Comparison of ENCODE assay signal across 25 cellular contexts in genomic region chr13:88294368-88294767, GRCh38.
"Had no signal": no experiment of that assay in that cellular context is flagged by ENCODE, and none has a peak within 500 bp of the region (broad histone marks: within the 10 kb centered on the region; RNA-seq: fewer than 3 reads in every experiment).

No MANE protein-coding gene starts in this region.

- H3K27me3 ChIP-seq: left lung, pancreas, suprapubic skin, tibial artery, upper lobe of right lung had no signal

- DNase-seq: hypothalamus; immature natural killer cell; kidney; left colon; left lung; lower lobe of right lung; mammary epithelial cell; mesenchymal stem cell; naive B cell; natural killer cell; nucleus accumbens; pancreas; posterior cingulate gyrus; retina; right cardiac atrium; stimulated activated CD4-positive, alpha-beta T cell treated with anti-CD3 and anti-CD28 coated beads, Interleukin-12 subunit alpha, Interleukin-12 subunit beta, amount 100 ng/mL, for 4 hours; stimulated activated CD4-positive, alpha-beta T cell treated with anti-CD3 and anti-CD28 coated beads, Interleukin-4, amount 100 ng/mL, for 24 hours; stimulated activated naive CD4-positive, alpha-beta T cell; tibial artery; trophoblast cell; upper lobe of right lung had no signal

- H3K4me3 ChIP-seq: left lung, lower lobe of right lung, pancreas, prostate gland, skin epidermis, suprapubic skin, thoracic aorta, tibial artery, upper lobe of right lung had no signal

- H3K4me1 ChIP-seq: left lung, lower lobe of right lung, pancreas, prostate gland, suprapubic skin, tibial artery, upper lobe of right lung had no signal

- H3K9me3 ChIP-seq: lower lobe of right lung, pancreas, prostate gland, suprapubic skin, thoracic aorta, tibial artery, upper lobe of right lung had no signal

- H3K36me3 ChIP-seq: left lung, lower lobe of right lung, pancreas, prostate gland, suprapubic skin, thoracic aorta, tibial artery, upper lobe of right lung had no signal

- H3K27ac ChIP-seq: left lung, lower lobe of right lung, pancreas, prostate gland, skin epidermis, suprapubic skin, thoracic aorta, tibial artery, upper lobe of right lung had no signal
